ENCODE assay signal across 8 cellular contexts in the genomic region with DNA sequence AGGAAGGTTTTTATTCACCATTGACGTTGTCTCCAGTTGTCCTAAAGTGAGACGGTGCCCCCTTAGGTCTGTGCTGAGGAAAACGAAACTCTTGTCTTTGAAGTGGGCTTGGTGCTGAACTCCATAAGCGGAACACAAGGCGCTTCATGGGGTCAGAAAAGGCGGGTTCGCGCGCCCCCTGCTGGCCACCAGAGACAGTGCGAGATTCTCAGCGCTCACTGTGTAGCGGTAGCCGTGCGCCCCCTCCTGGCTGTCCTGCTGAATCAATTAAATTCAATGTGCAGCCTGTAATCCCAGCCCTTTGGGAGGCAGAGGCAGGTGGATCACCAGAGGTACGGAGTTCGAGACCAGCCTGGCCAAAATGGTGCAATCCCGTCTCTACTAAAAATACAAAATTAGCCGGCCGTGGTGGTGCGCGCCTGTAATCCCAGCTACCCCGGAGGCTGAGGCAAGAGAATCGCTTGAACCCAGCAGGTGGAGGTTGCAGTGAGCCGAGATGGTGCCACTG.
DNase-seq lines count a peak whose midpoint lies in the region; ATAC-seq, FAIRE-seq and TF ChIP-seq lines count a peak whose summit lies in the region.

No MANE protein-coding gene starts in this region.

- no peaks in the 10 kb centered on the region for H3K36me3 ChIP-seq in prostate gland

- FAIRE-seq in urothelium cell line (lab: Jason Lieb, UNC), result no peak

- H3K9me3 Mint-ChIP-seq in activated naive CD4-positive, alpha-beta T cell treated with anti-CD3 and anti-CD28 coated beads, Interleukin-2, amount 10 ng/mL, durations not matched to agents 7 days and 5 days, result no peaks in the 10 kb centered on the region

- H3K27me3 ChIP-seq in prostate gland (replicated peaks; ENCODE audit: insufficient read depth), result no peaks in the 10 kb centered on the region

- H3K4me1 Mint-ChIP-seq in activated naive CD4-positive, alpha-beta T cell treated with anti-CD3 and anti-CD28 coated beads, Interleukin-2, amount 10 ng/mL, durations not matched to agents 7 days and 5 days, result peaks cover 4% of the 10 kb centered on the region

- H3K4me1 ChIP-seq in prostate gland (replicated peaks), result no peaks in the 10 kb centered on the region

- no peak overlapping the region for H3K27ac Mint-ChIP-seq in activated naive CD4-positive, alpha-beta T cell treated with anti-CD3 and anti-CD28 coated beads, Interleukin-2, amount 10 ng/mL, durations not matched to agents 7 days and 5 days

- peak; percentile 39 for DNase-seq in NCI-H1105 (lab: John Stamatoyannopoulos, UW)
- peak; percentile 5 for DNase-seq in SKM-1 (lab: John Stamatoyannopoulos, UW; ENCODE audit: unreplicated experiment)
- DNase-seq in activated naive CD4-positive, alpha-beta T cell treated with anti-CD3 and anti-CD28 coated beads, Interleukin-2, amount 10 ng/mL, durations not matched to agents 7 days and 5 days, result peak; percentile 85
- peak; percentile 69 to 93 (median 84) for DNase-seq in head of caudate nucleus
- peak; percentile 64 for DNase-seq in prostate gland (ENCODE audit: low spot score)
- peak; percentile 61 for DNase-seq in urothelium cell line (ENCODE audit: low spot score)

- intact Hi-C loops in head of caudate nucleus (cut with DNase I) (no loop called here), prostate gland (cut with DNase I) (loop anchor here (5.0 kb wide), 1 partner anchor 693 kb away; no protein-coding TSS in a partner anchor)

- no peaks in the 10 kb centered on the region for H3K36me3 Mint-ChIP-seq in activated naive CD4-positive, alpha-beta T cell treated with anti-CD3 and anti-CD28 coated beads, Interleukin-2, amount 10 ng/mL, durations not matched to agents 7 days and 5 days

- H3K4me3 Mint-ChIP-seq in activated naive CD4-positive, alpha-beta T cell treated with anti-CD3 and anti-CD28 coated beads, Interleukin-2, amount 10 ng/mL, durations not matched to agents 7 days and 5 days, result peak overlapping the region; percentile 33

- H3K27me3 Mint-ChIP-seq in activated naive CD4-positive, alpha-beta T cell treated with anti-CD3 and anti-CD28 coated beads, Interleukin-2, amount 10 ng/mL, durations not matched to agents 7 days and 5 days, result peaks cover 3% of the 10 kb centered on the region

- TF ChIP-seq POLR2A in prostate gland (IDR thresholded peaks at IDR 0.05), result no peak

- 19% methylated on average over 19 of the region's 24 CpGs for WGBS in prostate gland

- TF ChIP-seq CTCF in GM12873 (IDR thresholded peaks at IDR 0.05; ENCODE audit: insufficient read depth, low read depth, low read length, missing control alignments) (peak; percentile 99), prostate gland (IDR thresholded peaks at IDR 0.05) (peak; percentile 89 to 96 (median 93))

- H3K9me3 ChIP-seq in prostate gland, result no peaks in the 10 kb centered on the region

- H3K27ac ChIP-seq in prostate gland, result no peak overlapping the region

- CTCF ChIA-PET in activated naive CD4-positive, alpha-beta T cell treated with anti-CD3 and anti-CD28 coated beads, Interleukin-2, amount 10 ng/mL, durations not matched to agents 7 days and 5 days (lab: Charles Lee), result no interaction called here

- ATAC-seq in HG02678 (IDR thresholded peaks at IDR 0.05; ENCODE audit: unreplicated experiment), result peak; percentile 96

- no peak overlapping the region for H3K4me3 ChIP-seq in prostate gland

Comparison
In these comparisons a context has a peak if more than half of its experiments do, and no peak if none do; other contexts are left out.
1. DNase-seq: peak in every context shown above with its lines; median percentile 85 in activated naive CD4-positive, alpha-beta T cell treated with anti-CD3 and anti-CD28 coated beads, Interleukin-2, amount 10 ng/mL, durations not matched to agents 7 days and 5 days; 84 in head of caudate nucleus; 64 in prostate gland; 61 in urothelium cell line; 39 in NCI-H1105; 5 in SKM-1.